12 cellular contexts compared by ENCODE assay signal in genomic region chr9:88829276-88829675, GRCh38.
DNase-seq lines count a peak whose midpoint lies in the region; ATAC-seq, FAIRE-seq and TF ChIP-seq lines count a peak whose summit lies in the region.
"Had no signal": no experiment of that assay in that cellular context is flagged by ENCODE, and none has a peak within 500 bp of the region (broad histone marks: within the 10 kb centered on the region; RNA-seq: fewer than 3 reads in every experiment).

No MANE protein-coding gene starts in this region.

- no peaks in the 10 kb centered on the region for H3K36me3 ChIP-seq in H1 (ENCODE audit: control insufficient read depth in 2 of 4, insufficient read depth in 4 of 4, low read length in 3 of 4)
- no peaks in the 10 kb centered on the region for H3K36me3 ChIP-seq in heart left ventricle
- H3K36me3 ChIP-seq: uterus had no signal

- no peak overlapping the region for H3K4me2 ChIP-seq in H1 (ENCODE audit: insufficient read depth in 1 of 2, low read depth in 2 of 2, low read length in 2 of 2)

- no peaks in the 10 kb centered on the region for H4K20me1 ChIP-seq in H1 (replicated peaks in 1 of 2; ENCODE audit: control insufficient read depth in 1 of 2, insufficient read depth in 2 of 2, low read length in 2 of 2)

- no peak overlapping the region for H2AFZ ChIP-seq in H1 (ENCODE audit: low read length)

- no peak for TF ChIP-seq EP300 in H1 (IDR thresholded peaks at IDR 0.05; ENCODE audit: borderline replicate concordance in 1 of 2, low read depth in 2 of 2, low read length in 2 of 2)

- no peak overlapping the region for H3K4me3 ChIP-seq in H1 (ENCODE audit: extremely low read depth in 1 of 4, insufficient read depth in 2 of 4, low read depth in 3 of 4, low read length in 4 of 4)
- H3K4me3 ChIP-seq in heart left ventricle: no peak overlapping the region
- H3K4me3 ChIP-seq: uterus had no signal

- H2BK15ac ChIP-seq in H1 (ENCODE audit: low read length): no peak overlapping the region

- no peak overlapping the region for H2AK5ac ChIP-seq in H1 (ENCODE audit: low read depth, low read length)

- H4K91ac ChIP-seq in H1 (replicated peaks; ENCODE audit: insufficient read length, low read length): no peak overlapping the region

- no peaks in the 10 kb centered on the region for H3K79me1 ChIP-seq in H1 (ENCODE audit: low read depth, low read length)

- TF ChIP-seq CTCF in H1 (IDR thresholded peaks at IDR 0.05; ENCODE audit: control extremely low read depth in 1 of 3, insufficient read depth in 1 of 3, low read depth in 1 of 3, low read length in 3 of 3) (no peak), heart left ventricle (IDR thresholded peaks at IDR 0.05) (no peak)

- no peak for TF ChIP-seq RAD21 in H1 (IDR thresholded peaks at IDR 0.05 in 1 of 2, conservative IDR thresholded peaks at IDR 0.05 in 1 of 2; ENCODE audit: low read depth in 2 of 2, low read length in 2 of 2)

- no peak overlapping the region for H2BK20ac ChIP-seq in H1 (ENCODE audit: low read length)

- no peak overlapping the region for H3K4ac ChIP-seq in H1 (replicated peaks; ENCODE audit: insufficient read length, low read depth, low read length)

- H2BK120ac ChIP-seq in H1 (replicated peaks; ENCODE audit: low read depth, low read length): no peak overlapping the region

- ATAC-seq in GM18505 (IDR thresholded peaks at IDR 0.05; ENCODE audit: unreplicated experiment) (peak; percentile 65), GM19397 (IDR thresholded peaks at IDR 0.05; ENCODE audit: unreplicated experiment) (peak; percentile 61), HG03196 (IDR thresholded peaks at IDR 0.05; ENCODE audit: unreplicated experiment) (peak; percentile 84), HG03521 (IDR thresholded peaks at IDR 0.05; ENCODE audit: unreplicated experiment) (no peak), heart left ventricle (no peak)

- CTCF ChIA-PET in H1 (lab: Charles Lee; ENCODE audit: partially characterized antibody): no interaction called here

- no peak overlapping the region for H3K18ac ChIP-seq in H1 (ENCODE audit: extremely low read depth, low read length)

- TF ChIP-seq POLR2A in GM18505 (IDR thresholded peaks at IDR 0.05; ENCODE audit: borderline replicate concordance, extremely low read depth, insufficient read depth, insufficient read length) (no peak), H1 (IDR thresholded peaks at IDR 0.05; ENCODE audit: control extremely low read depth in 1 of 2, low read depth in 2 of 2, low read length in 2 of 2) (no peak), heart left ventricle (IDR thresholded peaks at IDR 0.05) (no peak)

- H3K23ac ChIP-seq in H1 (ENCODE audit: insufficient read length): no peak overlapping the region

- no peak overlapping the region for H3K9ac ChIP-seq in H1 (replicated peaks in 1 of 4; ENCODE audit: extremely low read depth in 1 of 4, low read depth in 3 of 4, low read length in 3 of 4)

- H3K27me3 ChIP-seq in H1 (replicated peaks in 1 of 4; ENCODE audit: control insufficient read depth in 3 of 4, extremely low read depth in 1 of 4, insufficient read depth in 3 of 4, low read length in 3 of 4) (no peaks in the 10 kb centered on the region), heart left ventricle (peaks cover 0 to 93% (median 0%) of the 10 kb centered on the region in 9 donors)
- H3K27me3 ChIP-seq: uterus had no signal

- no peak overlapping the region for H2BK12ac ChIP-seq in H1 (ENCODE audit: low read depth, low read length)

- H2BK5ac ChIP-seq in H1 (ENCODE audit: low read depth, low read length): peak overlapping the region; percentile 16; the same call in 1 of the 2 replicates

- no peak overlapping the region for H3K14ac ChIP-seq in H1 (ENCODE audit: insufficient read length)

- no peaks in the 10 kb centered on the region for H3K79me2 ChIP-seq in H1 (ENCODE audit: control insufficient read depth in 1 of 2, insufficient read depth in 2 of 2, low read length in 2 of 2)

- no peak overlapping the region for H4K8ac ChIP-seq in H1 (ENCODE audit: extremely low read depth, insufficient read depth, low read length)

- intact Hi-C loops in heart left ventricle (cut with DNase I): no loop called here

- 90% methylated on average over 6 of the region's 6 CpGs; no CpG with 5 or more reads in 1 of the 2 experiments for WGBS in H1 (ENCODE audit: extremely low coverage in 1 of 2, insufficient coverage in 1 of 2, insufficient read length in 1 of 2, insufficient replicate concordance in 2 of 2, low coverage in 1 of 2, low lambda C conversion rate in 2 of 2, missing lambda C conversion rate in 1 of 2), 2 experiments
- 86 to 91% (median 87%) methylated on average over 6 of the region's 6 CpGs for WGBS in heart left ventricle, 4 donors

- H4K5ac ChIP-seq in H1 (ENCODE audit: insufficient read length, low read depth, low read length): no peak overlapping the region

- no peak for FAIRE-seq in H1 (lab: Jason Lieb, UNC)
- FAIRE-seq in HTR-8/SVneo (lab: Jason Lieb, UNC): no peak
- FAIRE-seq: endothelial cell of umbilical vein had no signal

- H3K56ac ChIP-seq in H1 (replicated peaks; ENCODE audit: insufficient read length, low read depth, low read length): no peak overlapping the region

- H3K9me3 ChIP-seq in H1 (ENCODE audit: insufficient read depth in 2 of 2, low read depth in 1 of 2, low read length in 1 of 2) (0 out of 4 replicates have a peak, but pooled peaks cover 0 to 4% of the 10 kb centered on the region in 2 experiments), heart left ventricle (no peaks in the 10 kb centered on the region)
- H3K9me3 ChIP-seq: uterus had no signal

- H3K23me2 ChIP-seq in H1 (ENCODE audit: low read depth, low read length): no peaks in the 10 kb centered on the region

- POLR2A ChIA-PET in H1 (lab: Charles Lee; ENCODE audit: partially characterized antibody): no interaction called here

- H3K27ac ChIP-seq in H1 (ENCODE audit: low read depth, low read length) (no peak overlapping the region), heart left ventricle (no peak overlapping the region)
- H3K27ac ChIP-seq: uterus had no signal

- DNase-seq in H1 (ENCODE audit: low read depth in 1 of 2, low spot score in 2 of 2) (no peak), HTR-8/SVneo (ENCODE audit: insufficient read length, low spot score) (no peak), COR-L47 (lab: John Stamatoyannopoulos, UW) (no peak), heart left ventricle (no peak)
- DNase-seq: islet precursor cell, NCI-H1436 treated with DMSO at 0.1 percent for 48 hours had no signal

- H3K4me1 ChIP-seq in H1 (replicated peaks in 1 of 4; ENCODE audit: control insufficient read depth in 3 of 4, insufficient read depth in 4 of 4, low read length in 3 of 4): no peaks in the 10 kb centered on the region; a peak in 1 of 7 replicates
- H3K4me1 ChIP-seq in heart left ventricle: peaks cover 0 to 28% (median 11%) of the 10 kb centered on the region in 12 donors

TF ChIP-seq in H1, 55 proteins besides CTCF, POLR2A, EP300 and RAD21 (continues in another document):
- TF ChIP-seq FOSL1 (IDR thresholded peaks at IDR 0.05; ENCODE audit: insufficient read depth, low read depth, low read length): no peak
- TF ChIP-seq JUND (IDR thresholded peaks at IDR 0.05; ENCODE audit: low read length): no peak
- TF ChIP-seq TEAD4 (IDR thresholded peaks at IDR 0.05; ENCODE audit: low read depth, low read length): no peak
- TF ChIP-seq EGR1 (IDR thresholded peaks at IDR 0.05; ENCODE audit: borderline replicate concordance, low read depth, low read length): no peak
- no peak for TF ChIP-seq ATF3 (IDR thresholded peaks at IDR 0.05; ENCODE audit: insufficient read depth, low read depth, low read length)
- TF ChIP-seq CREB1 (IDR thresholded peaks at IDR 0.05): no peak
- no peak for TF ChIP-seq KDM5A (IDR thresholded peaks at IDR 0.05; ENCODE audit: low read length)

Comparison
In these comparisons a context has a peak if more than half of its experiments do, and no peak if none do; other contexts are left out.
1. ATAC-seq: peak in GM18505 (single experiment), GM19397 (single experiment) and HG03196 (single experiment); none in HG03521 (single experiment) and heart left ventricle (0 of 4).